ENCODE assay signal across 8 cellular contexts in genomic region chrX:19799319-19800182, GRCh38.
DNase-seq lines count a peak whose midpoint lies in the region; ATAC-seq, FAIRE-seq and TF ChIP-seq lines count a peak whose summit lies in the region.

No MANE protein-coding gene starts in this region.

- in situ Hi-C loops in HepG2 (cut with HindIII; ENCODE audit: extremely low pct_ligation_motif_present, low pct_unique_long_range_greater_than_20kb) = no loop called here

- DNase-seq in right lobe of liver (no peak), HepG2 (ENCODE audit: low spot score) (no peak), activated T-helper 1 cell treated with Interleukin-2 at 50 U/mL for 16 hours (ENCODE audit: low read depth) (peak; percentile 14), left ventricle myocardium inferior (no peak), superior temporal gyrus (ENCODE audit: extremely low spot score) (peak; percentile 13), OCI-M1 (lab: John Stamatoyannopoulos, UW) (no peak)

- no peaks in the 10 kb centered on the region for H3K79me2 ChIP-seq in HepG2 (ENCODE audit: insufficient read depth, low read length)

- no TSS peak for BruUV-seq in HepG2 (replicated peaks; lab: Mats Ljungman, UMichigan)

- H3K27me3 ChIP-seq in right lobe of liver = no peaks in the 10 kb centered on the region
- H3K27me3 ChIP-seq in HepG2 (ENCODE audit: control insufficient read depth in 1 of 2, insufficient read depth in 2 of 2, low read length in 2 of 2) = no peaks in the 10 kb centered on the region
- H3K27me3 ChIP-seq in left ventricle myocardium inferior (ENCODE audit: low read depth) = no peaks in the 10 kb centered on the region

- WGBS in right lobe of liver (ENCODE audit: insufficient coverage, low coverage, low lambda C conversion rate, missing lambda C conversion rate) = 49% methylated on average over 11 of the region's 14 CpGs
- 89% methylated on average over 10 of the region's 14 CpGs for WGBS in HepG2 (ENCODE audit: low lambda C conversion rate)

- no peak overlapping the region for H2AFZ ChIP-seq in HepG2 (ENCODE audit: low read length)

- H3K27ac ChIP-seq in right lobe of liver = no peak overlapping the region
- no peak overlapping the region for H3K27ac ChIP-seq in HepG2 (ENCODE audit: extremely low read length, insufficient read depth, low read length)
- H3K27ac ChIP-seq in left ventricle myocardium inferior (replicated peaks) = peak overlapping the region; percentile 74

- H3K4me3 ChIP-seq in right lobe of liver = no peak overlapping the region
- no peak overlapping the region for H3K4me3 ChIP-seq in HepG2 (replicated peaks in 1 of 3; ENCODE audit: insufficient read depth in 1 of 3, low read depth in 2 of 3, low read length in 3 of 3)
- peak overlapping the region; percentile 14 for H3K4me3 ChIP-seq in left ventricle myocardium inferior

- H3K4me1 ChIP-seq in right lobe of liver (no peaks in the 10 kb centered on the region), HepG2 (ENCODE audit: insufficient read depth, low read length) (no peaks in the 10 kb centered on the region), left ventricle myocardium inferior (peaks cover 17% of the 10 kb centered on the region)

- intact Hi-C loops in right lobe of liver (cut with DNase I) = no loop called here
- intact Hi-C loops in HepG2 (cut with micrococcal nuclease; ENCODE audit: unreplicated experiment) = no loop called here
- intact Hi-C loops in left ventricle myocardium inferior (cut with micrococcal nuclease) = no loop called here

- TF ChIP-seq EP300 in HepG2 (IDR thresholded peaks at IDR 0.05; ENCODE audit: low read depth in 2 of 2, low read length in 2 of 2) (no peak), HepG2 (CRISPR knock-in tag; IDR thresholded peaks at IDR 0.05; ENCODE audit: borderline replicate concordance) (no peak)

- no peak overlapping the region for H3K4me2 ChIP-seq in HepG2 (ENCODE audit: low read depth, low read length)

- no peak for FAIRE-seq in HepG2 (lab: Jason Lieb, UNC)

- CTCF ChIA-PET in HepG2 (lab: Yijun Ruan, JAX; ENCODE audit: low intra/inter-chr PET ratio, low total read pairs) = no interaction called here

- H3K9ac ChIP-seq in HepG2 (ENCODE audit: insufficient read depth, low read depth, low read length) = no peak overlapping the region

- H4K20me1 ChIP-seq in HepG2 (ENCODE audit: insufficient read depth, low read length) = no peaks in the 10 kb centered on the region

- peak in 3 of 4 donors; percentile 28 to 38 (median 30) for ATAC-seq in right lobe of liver
- no peak for ATAC-seq in HepG2
- ATAC-seq in GM21367 (IDR thresholded peaks at IDR 0.05; ENCODE audit: unreplicated experiment) = no peak
- ATAC-seq in GM21825 (IDR thresholded peaks at IDR 0.05; ENCODE audit: unreplicated experiment) = no peak

- TF ChIP-seq POLR2A in right lobe of liver (IDR thresholded peaks at IDR 0.05) (no peak), HepG2 (IDR thresholded peaks at IDR 0.05; ENCODE audit: insufficient read depth in 1 of 2, low read depth in 2 of 2, low read length in 2 of 2) (no peak)

- no peak for TF ChIP-seq RAD21 in HepG2 (CRISPR knock-in tag; IDR thresholded peaks at IDR 0.05)

- H3K9me3 ChIP-seq in right lobe of liver (no peaks in the 10 kb centered on the region), HepG2 (ENCODE audit: low read length) (no peaks in the 10 kb centered on the region), left ventricle myocardium inferior (replicated peaks) (no peaks in the 10 kb centered on the region)

- TF ChIP-seq CTCF in right lobe of liver (IDR thresholded peaks at IDR 0.05) = no peak
- TF ChIP-seq CTCF in HepG2 (CRISPR knock-in tag; IDR thresholded peaks at IDR 0.05) = no peak
- no peak for TF ChIP-seq CTCF in left ventricle myocardium inferior (IDR thresholded peaks at IDR 0.05; ENCODE audit: borderline replicate concordance)

- POLR2A ChIA-PET in HepG2 (lab: Yijun Ruan, JAX) = no interaction called here

- H3K36me3 ChIP-seq in right lobe of liver (no peaks in the 10 kb centered on the region), HepG2 (replicated peaks in 1 of 2; ENCODE audit: control insufficient read depth in 1 of 2, insufficient read depth in 2 of 2, low read length in 2 of 2) (no peaks in the 10 kb centered on the region), left ventricle myocardium inferior (no peaks in the 10 kb centered on the region)

TF ChIP-seq in HepG2, 621 proteins besides CTCF, POLR2A, EP300 and RAD21:
- TF ChIP-seq ZMYM3 (CRISPR knock-in tag; IDR thresholded peaks at IDR 0.05) = no peak
- TF ChIP-seq SETDB1 (CRISPR knock-in tag; IDR thresholded peaks at IDR 0.05; ENCODE audit: borderline replicate concordance) = no peak
- no peak for TF ChIP-seq ZNF224 (CRISPR knock-in tag; IDR thresholded peaks at IDR 0.05)
- no peak for TF ChIP-seq ZNF251 (CRISPR knock-in tag; IDR thresholded peaks at IDR 0.05)
- no peak for TF ChIP-seq ATAD3A (CRISPR knock-in tag; IDR thresholded peaks at IDR 0.05)
- TF ChIP-seq U2AF1 (optimal IDR thresholded peaks at IDR 0.05; ENCODE audit: low read depth, low read length) = no peak
- TF ChIP-seq ZNF850 (CRISPR knock-in tag; conservative IDR thresholded peaks at IDR 0.05) = no peak
- TF ChIP-seq PBX3 (CRISPR knock-in tag; IDR thresholded peaks at IDR 0.05; ENCODE audit: borderline replicate concordance) = no peak
- no peak for TF ChIP-seq HNRNPL (IDR thresholded peaks at IDR 0.05; ENCODE audit: low read depth, low read length)
- no peak for TF ChIP-seq XBP1 (CRISPR knock-in tag; IDR thresholded peaks at IDR 0.05)
- TF ChIP-seq NR2F1 (CRISPR knock-in tag; IDR thresholded peaks at IDR 0.05) = no peak
- TF ChIP-seq TBP (CRISPR knock-in tag; IDR thresholded peaks at IDR 0.05) = no peak
- no peak for TF ChIP-seq TRIM24 (CRISPR knock-in tag; IDR thresholded peaks at IDR 0.05)
- TF ChIP-seq NPAS2 (CRISPR knock-in tag; IDR thresholded peaks at IDR 0.05; ENCODE audit: borderline replicate concordance) = no peak
- no peak for TF ChIP-seq ZFP90 (CRISPR knock-in tag; IDR thresholded peaks at IDR 0.05; ENCODE audit: borderline replicate concordance)
- TF ChIP-seq KLF16 (CRISPR knock-in tag; IDR thresholded peaks at IDR 0.05) = no peak
- no peak for TF ChIP-seq ZNF761 (CRISPR knock-in tag; conservative IDR thresholded peaks at IDR 0.05)
- TF ChIP-seq CEBPZ (IDR thresholded peaks at IDR 0.05; ENCODE audit: low read length) = no peak
- TF ChIP-seq AGO1 (IDR thresholded peaks at IDR 0.05; ENCODE audit: low read depth, low read length, poor library complexity, severe bottlenecking) = no peak

Comparison
In these comparisons a context has a peak if more than half of its experiments do, and no peak if none do; other contexts are left out.
1. ATAC-seq: peak in right lobe of liver (3 of 4); none in HepG2 (single experiment), GM21367 (single experiment) and GM21825 (single experiment).
2. DNase-seq: peak in activated T-helper 1 cell treated with Interleukin-2 at 50 U/mL for 16 hours (single experiment) and superior temporal gyrus (single experiment); none in right lobe of liver (0 of 3), HepG2 (single experiment), left ventricle myocardium inferior (single experiment) and OCI-M1 (single experiment).